In the genomic region with DNA sequence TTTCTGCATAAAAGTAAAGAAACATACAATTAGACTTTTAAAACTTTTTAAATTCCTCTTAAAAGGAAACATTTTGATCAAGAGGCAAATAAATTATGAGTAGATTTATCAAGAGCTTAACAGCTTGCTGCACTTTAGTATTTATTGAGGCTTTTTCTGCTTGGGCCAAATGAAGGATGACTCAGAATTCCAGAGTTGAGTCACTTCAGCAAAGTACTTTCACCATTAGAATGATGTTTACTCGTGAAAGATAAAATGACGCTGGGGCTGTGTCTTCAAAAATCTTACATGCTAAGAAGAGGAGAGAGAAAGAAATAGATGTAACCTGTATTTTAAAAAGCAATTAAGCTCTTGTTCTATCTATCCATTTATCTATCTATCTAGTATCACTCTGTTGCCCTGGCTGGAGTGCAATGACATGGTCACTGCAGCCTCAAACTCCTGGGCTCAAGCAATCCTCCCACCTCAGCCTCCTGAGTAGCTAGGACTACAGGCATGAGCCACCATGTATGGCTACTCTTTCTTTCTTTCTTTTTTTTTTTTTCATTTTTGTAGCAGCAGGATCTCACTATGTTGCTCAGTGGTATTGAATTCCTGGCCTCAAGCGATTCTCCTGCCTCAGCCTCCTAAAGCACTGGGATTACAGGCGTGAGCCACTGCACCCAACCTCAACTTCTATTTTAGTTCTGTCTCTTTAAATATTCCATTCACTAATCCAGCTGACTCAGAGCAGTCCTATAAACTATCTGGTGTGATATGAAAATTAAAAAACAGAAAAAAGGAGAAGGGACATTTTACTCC, we compare ENCODE assay signal across 8 cellular contexts.
DNase-seq lines count a peak whose midpoint lies in the region; ATAC-seq, FAIRE-seq and TF ChIP-seq lines count a peak whose summit lies in the region.

No MANE protein-coding gene starts in this region.

- ATAC-seq in HG02852 (IDR thresholded peaks at IDR 0.05; ENCODE audit: unreplicated experiment) (peak; percentile 71), GM19397 (IDR thresholded peaks at IDR 0.05; ENCODE audit: unreplicated experiment) (no peak)

- H3K4me2 ChIP-seq in astrocyte (ENCODE audit: low read length): peak overlapping the region; percentile 66

- peak overlapping the region; percentile 53 for H3K9ac ChIP-seq in astrocyte (ENCODE audit: low read length)

- 83 to 87% methylated on average over 2 to 3 of the region's 4 CpGs for WGBS in mesodermal cell (ENCODE audit: insufficient coverage in 2 of 2), 2 experiments

- H3K4me3 ChIP-seq in astrocyte (ENCODE audit: insufficient read depth, low read depth, low read length): no peak overlapping the region
- H3K4me3 ChIP-seq in mesodermal cell (ENCODE audit: extremely low read depth, insufficient read depth, low read length, poor library complexity, severe bottlenecking): no peak overlapping the region

- no peaks in the 10 kb centered on the region for H3K79me2 ChIP-seq in astrocyte (ENCODE audit: insufficient read depth, low read length)

- H3K9me3 Mint-ChIP-seq in astrocyte (ENCODE audit: unreplicated experiment): peaks cover 10% of the 10 kb centered on the region

- no peak for TF ChIP-seq CTCF in astrocyte (IDR thresholded peaks at IDR 0.05; ENCODE audit: insufficient read depth, low read depth, low read length)

- H3K27ac ChIP-seq in astrocyte (ENCODE audit: low read depth, low read length) (peak overlapping the region; percentile 78), mesodermal cell (ENCODE audit: low read depth, low read length, severe bottlenecking) (peak overlapping the region; percentile 24)

- H3K4me1 ChIP-seq in astrocyte (ENCODE audit: insufficient read depth, low read length) (peaks cover 28% of the 10 kb centered on the region), mesodermal cell (ENCODE audit: control insufficient read depth, insufficient read depth, low read length, poor library complexity, severe bottlenecking) (peaks cover 24% of the 10 kb centered on the region)

- no peak overlapping the region for H2AFZ ChIP-seq in astrocyte (ENCODE audit: low read depth, low read length)

- H3K9me3 ChIP-seq in astrocyte (ENCODE audit: insufficient read depth, low read depth, low read length) (peaks cover 5% of the 10 kb centered on the region), mesodermal cell (ENCODE audit: control insufficient read depth, low read length) (no peaks in the 10 kb centered on the region)

- no peaks in the 10 kb centered on the region for H3K27me3 ChIP-seq in astrocyte (ENCODE audit: insufficient read depth, low read length)

- H3K27ac Mint-ChIP-seq in astrocyte (ENCODE audit: unreplicated experiment): peak overlapping the region; percentile 93

- H3K36me3 ChIP-seq in astrocyte (ENCODE audit: insufficient read depth, low read length) (no peaks in the 10 kb centered on the region), mesodermal cell (ENCODE audit: control insufficient read depth, insufficient read depth, low read length) (peaks cover 3% of the 10 kb centered on the region)

- H3K4me3 Mint-ChIP-seq in astrocyte (ENCODE audit: unreplicated experiment): no peak overlapping the region

- H4K20me1 ChIP-seq in astrocyte (ENCODE audit: insufficient read depth, low read length): no peaks in the 10 kb centered on the region

- peaks cover 31% of the 10 kb centered on the region for H3K4me1 Mint-ChIP-seq in astrocyte (ENCODE audit: low read depth, unreplicated experiment)

- DNase-seq in GM03348 (ENCODE audit: low spot score): peak; percentile 82
- peak; percentile 87 for DNase-seq in astrocyte (ENCODE audit: low read depth)
- DNase-seq in NCI-H2029 treated with DMSO at 0.1 percent for 48 hours (lab: John Stamatoyannopoulos, UW): no peak
- DNase-seq in NK-92 (lab: John Stamatoyannopoulos, UW; ENCODE audit: unreplicated experiment): no peak
- no peak for DNase-seq in NCI-H524 (lab: John Stamatoyannopoulos, UW)

- FAIRE-seq in astrocyte (lab: Jason Lieb, UNC): peak; percentile 45

- H3K36me3 Mint-ChIP-seq in astrocyte (ENCODE audit: low read depth, unreplicated experiment): peaks cover 10% of the 10 kb centered on the region

- H3K27me3 Mint-ChIP-seq in astrocyte (ENCODE audit: low read depth, unreplicated experiment): no peaks in the 10 kb centered on the region

Comparison
In these comparisons a context has a peak if more than half of its experiments do, and no peak if none do; other contexts are left out.
1. DNase-seq: peak in GM03348 (single experiment) and astrocyte (single experiment); none in NCI-H2029 treated with DMSO at 0.1 percent for 48 hours (single experiment), NK-92 (single experiment) and NCI-H524 (0 of 2).